26 cellular contexts compared by ENCODE assay signal in genomic region chr5:160001051-160001450, GRCh38.
"Had no signal": no experiment of that assay in that cellular context is flagged by ENCODE, and none has a peak within 500 bp of the region (broad histone marks: within the 10 kb centered on the region; RNA-seq: fewer than 3 reads in every experiment).

No MANE protein-coding gene starts in this region.

- H3K36me3 Mint-ChIP-seq: activated CD4-positive, alpha-beta memory T cell treated with anti-CD3 and anti-CD28 coated beads for 36 hours; activated naive CD4-positive, alpha-beta T cell treated with anti-CD3 and anti-CD28 coated beads, Interleukin-2, amount 50 U/mL, for 72 hours; T-cell had no signal

- H3K27ac ChIP-seq: ascending aorta, body of pancreas, SK-N-MC, VCaP had no signal

- ATAC-seq: activated naive CD4-positive, alpha-beta T cell treated with anti-CD3 and anti-CD28 coated beads, Interleukin-2, amount 50 U/mL, for 72 hours; activated naive CD8-positive, alpha-beta T cell treated with anti-CD3 and anti-CD28 coated beads, Interleukin-2, amount 50 U/mL, for 24 hours; activated T-cell treated with anti-CD3 and anti-CD28 coated beads, Interleukin-2, amount 50 U/mL, for 4 hours; body of pancreas; PC-3; T-cell had no signal

- H3K36me3 ChIP-seq: ascending aorta had no signal

- H3K9me3 ChIP-seq: ascending aorta, body of pancreas had no signal

- H3K4me1 Mint-ChIP-seq: activated CD4-positive, alpha-beta T cell treated with anti-CD3 and anti-CD28 coated beads, Interleukin-2, amount 10 ng/mL, durations not matched to agents 7 days and 5 days; activated naive CD8-positive, alpha-beta T cell treated with anti-CD3 and anti-CD28 coated beads, Interleukin-2, amount 50 U/mL, for 24 hours; T-cell had no signal

- H3K27ac Mint-ChIP-seq: activated CD4-positive, alpha-beta memory T cell treated with anti-CD3 and anti-CD28 coated beads for 36 hours; activated CD4-positive, alpha-beta T cell treated with anti-CD3 and anti-CD28 coated beads, Interleukin-2, amount 10 ng/mL, durations not matched to agents 7 days and 5 days; activated naive CD4-positive, alpha-beta T cell treated with anti-CD3 and anti-CD28 coated beads, Interleukin-2, amount 50 U/mL, for 72 hours; activated naive CD8-positive, alpha-beta T cell treated with anti-CD3 and anti-CD28 coated beads, Interleukin-2, amount 50 U/mL, for 24 hours; T-cell had no signal

- H3K4me1 ChIP-seq: ascending aorta, body of pancreas had no signal

- H3K4me3 Mint-ChIP-seq: activated CD4-positive, alpha-beta memory T cell treated with anti-CD3 and anti-CD28 coated beads for 36 hours; activated CD4-positive, alpha-beta T cell treated with anti-CD3 and anti-CD28 coated beads, Interleukin-2, amount 10 ng/mL, durations not matched to agents 7 days and 5 days; activated naive CD8-positive, alpha-beta T cell treated with anti-CD3 and anti-CD28 coated beads, Interleukin-2, amount 50 U/mL, for 24 hours; activated T-cell treated with anti-CD3 and anti-CD28 coated beads, Interleukin-2, amount 50 U/mL, for 4 hours; T-cell had no signal

- H3K27me3 ChIP-seq: ascending aorta, body of pancreas had no signal

- DNase-seq: activated CD4-positive, alpha-beta memory T cell treated with anti-CD3 and anti-CD28 coated beads for 36 hours; activated CD4-positive, alpha-beta T cell treated with anti-CD3 and anti-CD28 coated beads, Interleukin-2, amount 10 ng/mL, durations not matched to agents 7 days and 5 days; activated CD4-positive, CD25-positive, alpha-beta regulatory T cell; activated CD8-positive, alpha-beta memory T cell treated with anti-CD3 and anti-CD28 coated beads for 24 hours; activated effector memory CD4-positive, alpha-beta T cell treated with anti-CD3 and anti-CD28 coated beads, Interleukin-2, amount 50 U/mL, for 16 hours; activated naive CD4-positive, alpha-beta T cell treated with Interleukin-2 at 50 U/mL for 16 hours; activated naive CD8-positive, alpha-beta T cell treated with anti-CD3 and anti-CD28 coated beads, Interleukin-2, amount 50 U/mL, for 24 hours; activated T-cell treated with anti-CD3 and anti-CD28 coated beads, Interleukin-2, amount 50 U/mL, for 4 hours; amniotic stem cell; central memory CD4-positive, alpha-beta T cell; MM.1S; NCI-H1436; NCI-H1694 treated with DMSO at 0.1 percent for 48 hours; NCI-H510A treated with DMSO at 0.1 percent for 48 hours; PC-3; T-cell; T-helper 2 cell; T1000 had no signal

- H3K4me3 ChIP-seq: ascending aorta, body of pancreas, SK-N-MC had no signal

- H3K9me3 Mint-ChIP-seq: activated CD4-positive, alpha-beta memory T cell treated with anti-CD3 and anti-CD28 coated beads for 36 hours; activated CD4-positive, alpha-beta T cell treated with anti-CD3 and anti-CD28 coated beads, Interleukin-2, amount 10 ng/mL, durations not matched to agents 7 days and 5 days; activated naive CD4-positive, alpha-beta T cell treated with anti-CD3 and anti-CD28 coated beads, Interleukin-2, amount 50 U/mL, for 72 hours; activated naive CD8-positive, alpha-beta T cell treated with anti-CD3 and anti-CD28 coated beads, Interleukin-2, amount 50 U/mL, for 24 hours; activated T-cell treated with anti-CD3 and anti-CD28 coated beads, Interleukin-2, amount 50 U/mL, for 4 hours; T-cell had no signal

- FAIRE-seq: bronchial epithelial cell, RCC 7860, TTC549 had no signal
